Comparison of ENCODE assay signal across 8 cellular contexts in genomic region chr1:156019946-156020292, GRCh38. TPM values are rescaled to one million over a fixed set of nuclear protein-coding genes. Genes with fewer than 3 reads are reported as not detected.
DNase-seq lines count a peak whose midpoint lies in the region; ATAC-seq and TF ChIP-seq lines count a peak whose summit lies in the region.

No MANE protein-coding gene starts in this region.

- no peaks in the 10 kb centered on the region for H4K20me1 ChIP-seq in GM23248 (ENCODE audit: insufficient read depth)

- H3K27me3 ChIP-seq in GM23248 (replicated peaks; ENCODE audit: insufficient read depth) = no peaks in the 10 kb centered on the region
- H3K27me3 ChIP-seq in WERI-Rb-1 (ENCODE audit: insufficient read depth, low read depth, severe bottlenecking) = no peaks in the 10 kb centered on the region
- no peaks in the 10 kb centered on the region for H3K27me3 ChIP-seq in right cardiac atrium (ENCODE audit: control insufficient read depth, insufficient read depth)
- no peaks in the 10 kb centered on the region for H3K27me3 ChIP-seq in skeletal muscle satellite cell (ENCODE audit: control insufficient read depth, insufficient read depth, low read length)

- H3K9ac ChIP-seq in GM23248 = peak overlapping the region; percentile 83
- peak overlapping the region; percentile 83 for H3K9ac ChIP-seq in skeletal muscle satellite cell (ENCODE audit: low read depth, low read length)

- TF ChIP-seq CTCF in WERI-Rb-1 (IDR thresholded peaks at IDR 0.05; ENCODE audit: low read depth, low read length) (no peak), GM10248 (IDR thresholded peaks at IDR 0.05; ENCODE audit: control extremely low read depth, extremely low read depth, low read depth, missing control alignments) (no peak)

- H3K27ac ChIP-seq in GM23248 (no peak overlapping the region), WERI-Rb-1 (peak overlapping the region; percentile 77), right cardiac atrium (ENCODE audit: low read length) (peak overlapping the region; percentile 15)

- ATAC-seq in right cardiac atrium (no peak), HG02970 (IDR thresholded peaks at IDR 0.05; ENCODE audit: low FRiP score, unreplicated experiment) (no peak)

- CTCF ChIA-PET in GM10248 (lab: Yijun Ruan, JAX) = interaction anchor here (0.9 to 1.2 kb wide), 3 partner anchors 30 to 47 kb away, joined by 3 to 6 read pairs (median 4); partner anchors contain the start of gene ARHGEF2

- H3K9me3 ChIP-seq in GM23248 (ENCODE audit: low read depth) (no peaks in the 10 kb centered on the region), WERI-Rb-1 (ENCODE audit: severe bottlenecking) (no peaks in the 10 kb centered on the region), right cardiac atrium (ENCODE audit: control insufficient read depth, low read length) (no peaks in the 10 kb centered on the region), skeletal muscle satellite cell (replicated peaks; ENCODE audit: low read length) (no peaks in the 10 kb centered on the region)

- peak overlapping the region; percentile 75 for H3K4me2 ChIP-seq in GM23248 (ENCODE audit: unreplicated experiment)
- H3K4me2 ChIP-seq in skeletal muscle satellite cell (ENCODE audit: low read length) = peak overlapping the region; percentile 90

- POLR2A ChIA-PET in GM10248 (lab: Yijun Ruan, JAX) = no interaction called here

- peak overlapping the region; percentile 79; the same call in 1 of the 2 replicates for H2AFZ ChIP-seq in GM23248

- H3K36me3 ChIP-seq in GM23248 (ENCODE audit: low read depth) = peaks cover 29% of the 10 kb centered on the region
- H3K36me3 ChIP-seq in WERI-Rb-1 = peaks cover 48% of the 10 kb centered on the region
- peaks cover 28% of the 10 kb centered on the region for H3K36me3 ChIP-seq in skeletal muscle satellite cell (ENCODE audit: insufficient read depth, low read length)

- intact Hi-C loops in right cardiac atrium (cut with DNase I) = no loop called here

- H3K4me1 ChIP-seq in GM23248 (ENCODE audit: insufficient read depth) (0 out of 2 replicates have a peak, but pooled peaks cover 10% of the 10 kb centered on the region), right cardiac atrium (ENCODE audit: control insufficient read depth, insufficient read depth, low read length) (no peaks in the 10 kb centered on the region), skeletal muscle satellite cell (ENCODE audit: control insufficient read depth, insufficient read depth, low read length) (peaks cover 12% of the 10 kb centered on the region)

- in situ Hi-C loops in GM23248 (cut with MboI) = no loop called here

- DNase-seq in GM23248 = no peak
- no peak for DNase-seq in WERI-Rb-1
- DNase-seq in right cardiac atrium = no peak
- no peak for DNase-seq in AG20443 (ENCODE audit: low spot score)
- DNase-seq in NCI-H748 treated with DMSO at 0.1 percent for 48 hours (lab: John Stamatoyannopoulos, UW) = no peak
- DNase-seq in GM10248 (ENCODE audit: extremely low spot score) = no peak

- H3K9me2 ChIP-seq in GM23248 (ENCODE audit: insufficient read depth) = no peaks in the 10 kb centered on the region

- H3F3A ChIP-seq in GM23248 (ENCODE audit: insufficient read depth) = peaks cover 2% of the 10 kb centered on the region; the same call in 1 of the 2 replicates

- peaks cover 54% of the 10 kb centered on the region for H3K79me2 ChIP-seq in GM23248 (ENCODE audit: insufficient read depth)

- H3K4me3 ChIP-seq in GM23248 (peak overlapping the region; percentile 86), WERI-Rb-1 (ENCODE audit: low read depth, low read length) (peak overlapping the region; percentile 81), right cardiac atrium (ENCODE audit: low read length) (peak overlapping the region; percentile 88), skeletal muscle satellite cell (ENCODE audit: low read length) (peak overlapping the region; percentile 85)

- WGBS in GM23248 (ENCODE audit: low coverage in 1 of 2, low lambda C conversion rate in 2 of 2, missing lambda C conversion rate in 2 of 2), 2 experiments = 26 to 31% methylated on average over 8 of the region's 8 CpGs
- WGBS in right cardiac atrium = 27% methylated on average over 8 of the region's 8 CpGs

RNA-seq across cellular contexts. Expression of gene SSR2, which starts 0.8 kb away (rescaled TPM):
- 433 and 695 TPM in 2 replicates for total RNA-seq in GM23248 (2014; rRNA removed; shearing (Covaris generic))
- polyA plus RNA-seq in GM23248 (2016; fragmentation: Nextera tagmentation; extraction: Ambion mirVana) (318 and 327 TPM in 2 replicates), right cardiac atrium (93.3 TPM)
- total RNA-seq in right cardiac atrium = 100 to 1,000 TPM in 1 of 4 donors, 10 to 100 TPM in 3; 82.0 to 112 (median 93.1) TPM
- 538 and 640 TPM in 2 replicates for total RNA-seq in skeletal muscle satellite cell (2012; rRNA removed)

RNA-seq across cellular contexts. Expression of gene UBQLN4, which starts 33.7 kb away (rescaled TPM):
- total RNA-seq in GM23248 (2014; rRNA removed; shearing (Covaris generic)) = 18.4 and 19.0 TPM in 2 replicates
- polyA plus RNA-seq in GM23248 (2016; fragmentation: Nextera tagmentation; extraction: Ambion mirVana) (9.9 and 10.6 TPM in 2 replicates), right cardiac atrium (13.7 TPM)
- total RNA-seq in right cardiac atrium = 10 to 100 TPM; 23.9 to 28.7 (median 27.0) TPM
- total RNA-seq in skeletal muscle satellite cell (2012; rRNA removed) = 17.0 and 18.8 TPM in 2 replicates

RNA-seq across cellular contexts. Expression of gene LAMTOR2, which starts 34.7 kb away (rescaled TPM):
- total RNA-seq in GM23248 (2014; rRNA removed; shearing (Covaris generic)) = 41.3 and 52.7 TPM in 2 replicates
- polyA plus RNA-seq in GM23248 (2016; fragmentation: Nextera tagmentation; extraction: Ambion mirVana) = 140 and 143 TPM in 2 replicates
- total RNA-seq in right cardiac atrium = 10 to 100 TPM; 43.8 to 55.2 (median 51.5) TPM
- 100 TPM for polyA plus RNA-seq in right cardiac atrium
- total RNA-seq in skeletal muscle satellite cell (2012; rRNA removed) = 36.8 and 37.6 TPM in 2 replicates

RNA-seq across cellular contexts. Expression of gene RAB25, which starts 41.0 kb away (rescaled TPM):
- total RNA-seq in GM23248 (2014; rRNA removed; shearing (Covaris generic)) = not detected in 2 replicates
- polyA plus RNA-seq in GM23248 (2016; fragmentation: Nextera tagmentation; extraction: Ambion mirVana) (not detected in 2 replicates), right cardiac atrium (0.07 TPM)
- total RNA-seq in right cardiac atrium = not detected
- total RNA-seq in skeletal muscle satellite cell (2012; rRNA removed) = not detected in 2 replicates

RNA-seq across cellular contexts. Expression of gene ARHGEF2, which starts 41.6 kb away (rescaled TPM):
- 136 and 139 TPM in 2 replicates for total RNA-seq in GM23248 (2014; rRNA removed; shearing (Covaris generic))
- polyA plus RNA-seq in GM23248 (2016; fragmentation: Nextera tagmentation; extraction: Ambion mirVana) (76.7 and 77.7 TPM in 2 replicates), right cardiac atrium (34.9 TPM)
- 10 to 100 TPM; 56.6 to 75.7 (median 66.7) TPM for total RNA-seq in right cardiac atrium
- total RNA-seq in skeletal muscle satellite cell (2012; rRNA removed) = 105 and 107 TPM in 2 replicates
